In genomic region chr15:69857246-69857645, GRCh38 we compare ENCODE assay signal across 24 cellular contexts.
"Had no signal": no experiment of that assay in that cellular context is flagged by ENCODE, and none has a peak within 500 bp of the region (broad histone marks: within the 10 kb centered on the region; RNA-seq: fewer than 3 reads in every experiment).

No MANE protein-coding gene starts in this region.

- H3K36me3 ChIP-seq: ascending aorta, cardiac muscle cell, gastroesophageal sphincter, right atrium auricular region, tibial nerve had no signal

- DNase-seq: activated CD4-positive, alpha-beta T cell treated with anti-CD3 and anti-CD28 coated beads, Interleukin-2, amount 50 U/mL, for 4 hours; activated CD4-positive, CD25-positive, alpha-beta regulatory T cell; activated T-cell treated with anti-CD3 and anti-CD28 coated beads for 4 hours; activated T-cell treated with anti-CD3 and anti-CD28 coated beads, Interleukin-2, amount 50 U/mL, for 72 hours; cerebellar nuclear complex; dorsolateral prefrontal cortex; effector memory CD4-positive, alpha-beta T cell; erythroblast; head of caudate nucleus; hippocampal formation; left cardiac atrium; mammary epithelial cell; midbrain; stimulated activated naive CD4-positive, alpha-beta T cell treated with Interleukin-2 at 50 U/mL for 16 hours had no signal

- H3K9me3 ChIP-seq: ascending aorta, gastroesophageal sphincter, right atrium auricular region had no signal

- H3K4me3 ChIP-seq: ascending aorta, cardiac muscle cell, coronary artery, dorsolateral prefrontal cortex, gastroesophageal sphincter, right atrium auricular region, tibial nerve had no signal

- H3K36me3 Mint-ChIP-seq: activated naive CD8-positive, alpha-beta T cell; brain; naive thymus-derived CD4-positive, alpha-beta T cell had no signal

- H3K27me3 ChIP-seq: ascending aorta, cardiac muscle cell, right atrium auricular region, tibial nerve had no signal

- H3K27ac Mint-ChIP-seq: activated T-cell treated with anti-CD3 and anti-CD28 coated beads, Interleukin-2, amount 50 U/mL, for 72 hours; T-helper 2 cell treated with Interferon-gamma antibody and Interleukin-4, amounts not matched to agents 5 μg/mL and 100 μg/mL, for 36 hours had no signal

- H3K4me1 ChIP-seq: ascending aorta, gastroesophageal sphincter, right atrium auricular region had no signal

- H3K9me3 Mint-ChIP-seq: activated T-cell treated with anti-CD3 and anti-CD28 coated beads, Interleukin-2, amount 50 U/mL, for 72 hours; T-helper 2 cell treated with Interferon-gamma antibody and Interleukin-4, amounts not matched to agents 5 μg/mL and 100 μg/mL, for 36 hours had no signal

- H3K4me3 Mint-ChIP-seq: activated T-cell treated with anti-CD3 and anti-CD28 coated beads, Interleukin-2, amount 50 U/mL, for 72 hours; T-helper 2 cell treated with Interferon-gamma antibody and Interleukin-4, amounts not matched to agents 5 μg/mL and 100 μg/mL, for 36 hours had no signal

- ATAC-seq: activated T-cell treated with anti-CD3 and anti-CD28 coated beads, Interleukin-2, amount 50 U/mL, for 72 hours; gastroesophageal sphincter; left cardiac atrium had no signal
